35 cellular contexts compared by ENCODE assay signal in the genomic region with DNA sequence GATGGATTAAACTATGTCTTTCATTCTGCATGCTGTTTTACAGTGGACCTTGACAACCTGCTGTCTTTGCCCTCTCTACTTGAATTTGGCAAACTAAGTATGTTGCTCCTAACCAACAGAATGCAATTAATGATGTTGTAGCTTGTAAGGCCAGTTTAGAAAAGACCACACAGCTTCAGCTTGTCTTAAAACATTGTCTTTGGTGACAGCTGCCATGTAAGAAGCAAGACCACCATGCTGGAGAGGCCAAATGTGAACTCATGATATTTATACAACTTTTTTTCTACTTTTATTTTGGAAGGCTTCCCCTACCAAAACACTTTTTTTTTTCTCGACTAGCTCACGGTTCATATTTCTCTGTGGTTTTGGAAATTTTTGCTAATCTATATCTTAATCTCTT.
"Had no signal": no experiment of that assay in that cellular context is flagged by ENCODE, and none has a peak within 500 bp of the region (broad histone marks: within the 10 kb centered on the region; RNA-seq: fewer than 3 reads in every experiment).

No MANE protein-coding gene starts in this region.

- H3K4me3 Mint-ChIP-seq: activated B cell treated with CpG ODN at 0.5 μM for 24 hours; activated CD4-positive, alpha-beta memory T cell treated with anti-CD3 and anti-CD28 coated beads for 36 hours; activated CD4-positive, alpha-beta T cell treated with anti-CD3 and anti-CD28 coated beads, Interleukin-2, amount 10 ng/mL, durations not matched to agents 24 days and 14 days; activated CD8-positive, alpha-beta T cell treated with anti-CD3 and anti-CD28 coated beads for 36 hours; activated naive CD4-positive, alpha-beta T cell treated with anti-CD3 and anti-CD28 coated beads for 36 hours; activated naive CD8-positive, alpha-beta T cell treated with anti-CD3 and anti-CD28 coated beads for 36 hours; activated T-cell treated with anti-CD3 and anti-CD28 coated beads, Interleukin-2, amount 50 U/mL, for 4 hours; activated T-cell treated with anti-CD3 and anti-CD28 coated beads, Interleukin-2, amount 50 U/mL, for 72 hours; activated T-helper 1 cell treated with anti-CD3 and anti-CD28 coated beads, Interleukin-12 subunit alpha, Interleukin-12 subunit beta, Interleukin-2, Interleukin-4 antibody, amounts not matched to agents 30 ng/mL and 10 ng/mL and 1 ng/mL, durations not matched to agents 14 hours and 24 hours and 36 hours; activated T-helper 17 cell treated with anti-CD3 and anti-CD28 coated beads, Interleukin-2, amount 50 U/mL, for 72 hours; T-helper 1 cell treated with Interleukin-12 subunit alpha and Interleukin-12 subunit beta and Interleukin-4 antibody, amounts not matched to agents 30 μg/mL and 1 μg/mL, for 36 hours; T-helper 2 cell treated with Interferon-gamma antibody and Interleukin-4, amounts not matched to agents 5 μg/mL and 100 μg/mL, for 36 hours had no signal

- ATAC-seq: activated CD8-positive, alpha-beta T cell treated with anti-CD3 and anti-CD28 coated beads for 36 hours; activated naive CD4-positive, alpha-beta T cell treated with anti-CD3 and anti-CD28 coated beads, Interleukin-2, amount 50 U/mL, for 72 hours; activated T-cell treated with anti-CD3 and anti-CD28 coated beads, Interleukin-2, amount 50 U/mL, for 4 hours; activated T-cell treated with anti-CD3 and anti-CD28 coated beads, Interleukin-2, amount 50 U/mL, for 72 hours; activated T-helper 17 cell treated with anti-CD3 and anti-CD28 coated beads, Interleukin-2, amount 50 U/mL, for 72 hours; body of pancreas had no signal

- H3K9me3 Mint-ChIP-seq: activated B cell treated with CpG ODN at 0.5 μM for 24 hours; activated T-helper 1 cell treated with anti-CD3 and anti-CD28 coated beads, Interleukin-12 subunit alpha, Interleukin-12 subunit beta, Interleukin-2, Interleukin-4 antibody, amounts not matched to agents 30 ng/mL and 10 ng/mL and 1 ng/mL, durations not matched to agents 14 hours and 24 hours and 36 hours had no signal

- H3K27me3 ChIP-seq: adrenal gland, body of pancreas, brain microvascular endothelial cell, breast epithelium had no signal

- H3K9me3 ChIP-seq: adrenal gland, body of pancreas, breast epithelium had no signal

- H3K4me1 Mint-ChIP-seq: activated B cell treated with CpG ODN at 0.5 μM for 24 hours; activated CD4-positive, alpha-beta T cell treated with anti-CD3 and anti-CD28 coated beads, Interleukin-2, amount 10 ng/mL, durations not matched to agents 24 days and 14 days; activated naive CD8-positive, alpha-beta T cell treated with anti-CD3 and anti-CD28 coated beads for 36 hours; activated T-helper 17 cell treated with anti-CD3 and anti-CD28 coated beads, Interleukin-2, amount 50 U/mL, for 72 hours had no signal

- H3K36me3 ChIP-seq: adrenal gland, brain microvascular endothelial cell, breast epithelium had no signal

- H3K4me3 ChIP-seq: adrenal gland, body of pancreas, breast epithelium had no signal

- DNase-seq: activated B cell treated with CpG ODN at 0.5 μM for 24 hours; activated CD4-positive, alpha-beta memory T cell treated with anti-CD3 and anti-CD28 coated beads for 36 hours; activated CD4-positive, alpha-beta T cell treated with anti-CD3 and anti-CD28 coated beads for 4 hours; activated CD4-positive, alpha-beta T cell treated with anti-CD3 and anti-CD28 coated beads, Interleukin-2, amount 10 ng/mL, durations not matched to agents 24 days and 14 days; activated CD4-positive, alpha-beta T cell treated with anti-CD3 and anti-CD28 coated beads, Interleukin-2, amount 50 U/mL, for 1 hour; activated CD4-positive, alpha-beta T cell treated with anti-CD3 and anti-CD28 coated beads, Interleukin-2, amount 50 U/mL, for 4 hours; activated CD4-positive, CD25-positive, alpha-beta regulatory T cell treated with anti-CD3 and anti-CD28 coated beads, Interleukin-2, amount 50 U/mL, for 72 hours; activated CD8-positive, alpha-beta memory T cell treated with anti-CD3 and anti-CD28 coated beads, Interleukin-2, amount 50 U/mL, for 4 hours; activated CD8-positive, alpha-beta T cell treated with anti-CD3 and anti-CD28 coated beads for 36 hours; activated effector memory CD4-positive, alpha-beta T cell treated with anti-CD3 and anti-CD28 coated beads, Interleukin-2, amount 50 U/mL, for 16 hours; activated gamma-delta T cell treated with Interleukin-2 at 50 U/mL for 16 hours; activated naive CD4-positive, alpha-beta T cell; activated naive CD4-positive, alpha-beta T cell treated with anti-CD3 and anti-CD28 coated beads for 36 hours; activated naive CD4-positive, alpha-beta T cell treated with anti-CD3 and anti-CD28 coated beads, Interleukin-2, amount 50 U/mL, for 16 hours; activated naive CD8-positive, alpha-beta T cell treated with anti-CD3 and anti-CD28 coated beads for 36 hours; activated T-cell treated with anti-CD3 and anti-CD28 coated beads for 4 hours; activated T-cell treated with anti-CD3 and anti-CD28 coated beads, Interleukin-2, amount 50 U/mL, for 1 hour; activated T-cell treated with anti-CD3 and anti-CD28 coated beads, Interleukin-2, amount 50 U/mL, for 4 hours; activated T-cell treated with anti-CD3 and anti-CD28 coated beads, Interleukin-2, amount 50 U/mL, for 72 hours; adrenal gland; amniotic stem cell; aorta; body of pancreas; brain microvascular endothelial cell; central memory CD4-positive, alpha-beta T cell; T-helper 1 cell; T-helper 2 cell; T-helper 9 cell had no signal

- H3K4me1 ChIP-seq: adrenal gland, body of pancreas, breast epithelium had no signal

- H3K27ac Mint-ChIP-seq: activated B cell treated with CpG ODN at 0.5 μM for 24 hours; activated CD4-positive, alpha-beta memory T cell treated with anti-CD3 and anti-CD28 coated beads for 36 hours; activated CD4-positive, alpha-beta T cell treated with anti-CD3 and anti-CD28 coated beads, Interleukin-2, amount 10 ng/mL, durations not matched to agents 24 days and 14 days; activated CD8-positive, alpha-beta T cell treated with anti-CD3 and anti-CD28 coated beads for 36 hours; activated naive CD4-positive, alpha-beta T cell treated with anti-CD3 and anti-CD28 coated beads for 36 hours; activated naive CD4-positive, alpha-beta T cell treated with anti-CD3 and anti-CD28 coated beads, Interleukin-2, amount 50 U/mL, for 72 hours; activated naive CD8-positive, alpha-beta T cell treated with anti-CD3 and anti-CD28 coated beads for 36 hours; activated T-cell treated with anti-CD3 and anti-CD28 coated beads, Interleukin-2, amount 50 U/mL, for 72 hours; activated T-helper 1 cell treated with anti-CD3 and anti-CD28 coated beads, Interleukin-12 subunit alpha, Interleukin-12 subunit beta, Interleukin-2, Interleukin-4 antibody, amounts not matched to agents 30 ng/mL and 10 ng/mL and 1 ng/mL, durations not matched to agents 14 hours and 24 hours and 36 hours; activated T-helper 17 cell treated with anti-CD3 and anti-CD28 coated beads, Interleukin-2, amount 50 U/mL, for 72 hours; T-helper 1 cell treated with Interleukin-12 subunit alpha and Interleukin-12 subunit beta and Interleukin-4 antibody, amounts not matched to agents 30 μg/mL and 1 μg/mL, for 36 hours; T-helper 2 cell treated with Interferon-gamma antibody and Interleukin-4, amounts not matched to agents 5 μg/mL and 100 μg/mL, for 36 hours had no signal

- H3K27ac ChIP-seq: adrenal gland, body of pancreas, brain microvascular endothelial cell, breast epithelium, VCaP had no signal

- H3K27me3 Mint-ChIP-seq: activated B cell treated with CpG ODN at 0.5 μM for 24 hours; activated CD4-positive, alpha-beta memory T cell treated with anti-CD3 and anti-CD28 coated beads for 36 hours; activated CD4-positive, alpha-beta T cell treated with anti-CD3 and anti-CD28 coated beads, Interleukin-2, amount 10 ng/mL, durations not matched to agents 24 days and 14 days; activated CD8-positive, alpha-beta T cell treated with anti-CD3 and anti-CD28 coated beads for 36 hours; activated naive CD8-positive, alpha-beta T cell treated with anti-CD3 and anti-CD28 coated beads for 36 hours; activated T-helper 17 cell treated with anti-CD3 and anti-CD28 coated beads, Interleukin-2, amount 50 U/mL, for 72 hours had no signal

- H3K36me3 Mint-ChIP-seq: activated CD4-positive, alpha-beta memory T cell treated with anti-CD3 and anti-CD28 coated beads for 36 hours; activated naive CD4-positive, alpha-beta T cell treated with anti-CD3 and anti-CD28 coated beads, Interleukin-2, amount 50 U/mL, for 72 hours; activated naive CD8-positive, alpha-beta T cell treated with anti-CD3 and anti-CD28 coated beads for 36 hours had no signal
